8 cellular contexts compared by ENCODE assay signal in genomic region chr5:59040007-59040803, GRCh38.
DNase-seq lines count a peak whose midpoint lies in the region; ATAC-seq, FAIRE-seq and TF ChIP-seq lines count a peak whose summit lies in the region.

No MANE protein-coding gene starts in this region.

- H3K36me3 ChIP-seq in keratinocyte (ENCODE audit: control insufficient read depth in 2 of 2, extremely low read depth in 1 of 2, insufficient read depth in 2 of 2, low read length in 2 of 2) = no peaks in the 10 kb centered on the region
- no peaks in the 10 kb centered on the region for H3K36me3 ChIP-seq in thoracic aorta

- DNase-seq in activated CD8-positive, alpha-beta memory T cell treated with anti-CD3 and anti-CD28 coated beads, Interleukin-2, amount 10 ng/mL, durations not matched to agents 7 days and 5 days = no peak
- DNase-seq in activated CD8-positive, alpha-beta memory T cell treated with anti-CD3 and anti-CD28 coated beads for 24 hours = no peak
- no peak for DNase-seq in activated naive CD8-positive, alpha-beta T cell treated with anti-CD3 and anti-CD28 coated beads, Interleukin-2, amount 50 U/mL, for 24 hours
- DNase-seq in keratinocyte (ENCODE audit: low read depth, low spot score) = no peak
- no peak for DNase-seq in thoracic aorta (ENCODE audit: low spot score)
- no peak for DNase-seq in erythroblast (lab: John Stamatoyannopoulos, UW)
- DNase-seq in NCI-H526 (lab: John Stamatoyannopoulos, UW) = no peak

- H2AFZ ChIP-seq in keratinocyte (ENCODE audit: control insufficient read depth, low read length) = no peak overlapping the region

- dilution Hi-C loops in keratinocyte (cut with MboI; ENCODE audit: extremely low pct_ligation_motif_present, low sequenced_read_pairs) = no loop called here

- no peak overlapping the region for H3K27ac ChIP-seq in keratinocyte (ENCODE audit: control insufficient read depth, insufficient read depth, low read length)
- H3K27ac ChIP-seq in thoracic aorta = peak overlapping the region; percentile 38 to 41

- H3K9me3 Mint-ChIP-seq in activated CD8-positive, alpha-beta memory T cell treated with anti-CD3 and anti-CD28 coated beads, Interleukin-2, amount 10 ng/mL, durations not matched to agents 7 days and 5 days (ENCODE audit: low read depth) = no peaks in the 10 kb centered on the region
- H3K9me3 Mint-ChIP-seq in activated naive CD8-positive, alpha-beta T cell treated with anti-CD3 and anti-CD28 coated beads, Interleukin-2, amount 50 U/mL, for 24 hours = peaks cover 3% of the 10 kb centered on the region

- peaks cover 37% of the 10 kb centered on the region for H3K4me1 ChIP-seq in keratinocyte (ENCODE audit: control insufficient read depth, extremely low read depth, insufficient read depth, low read length)
- peaks cover 10 to 33% of the 10 kb centered on the region in 2 donors for H3K4me1 ChIP-seq in thoracic aorta (ENCODE audit: control insufficient read depth in 1 of 2, low read depth in 2 of 2)

- no peaks in the 10 kb centered on the region for H3K9me1 ChIP-seq in keratinocyte (ENCODE audit: control insufficient read depth, extremely low read depth, insufficient read depth, low read length)

- H3K36me3 Mint-ChIP-seq in activated CD8-positive, alpha-beta memory T cell treated with anti-CD3 and anti-CD28 coated beads, Interleukin-2, amount 10 ng/mL, durations not matched to agents 7 days and 5 days = peaks cover 36% of the 10 kb centered on the region
- peaks cover 24% of the 10 kb centered on the region for H3K36me3 Mint-ChIP-seq in activated naive CD8-positive, alpha-beta T cell treated with anti-CD3 and anti-CD28 coated beads, Interleukin-2, amount 50 U/mL, for 24 hours (ENCODE audit: low read depth)

- H3K9ac ChIP-seq in keratinocyte (ENCODE audit: control insufficient read depth, extremely low read depth, insufficient read depth, low read length) = peak overlapping the region; percentile 71

- no peaks in the 10 kb centered on the region for H4K20me1 ChIP-seq in keratinocyte (ENCODE audit: control insufficient read depth, extremely low read depth, insufficient read depth, low read length)

- H3K4me2 ChIP-seq in keratinocyte (ENCODE audit: control insufficient read depth, extremely low read depth, insufficient read depth, low read depth, low read length) = peak overlapping the region; percentile 72

- H3K4me3 ChIP-seq in keratinocyte (ENCODE audit: control insufficient read depth in 2 of 3, extremely low read depth in 1 of 3, insufficient read depth in 2 of 3, low read depth in 1 of 3, low read length in 3 of 3) (peak overlapping the region in 1 of 3 experiments; percentile 67), thoracic aorta (peak overlapping the region; percentile 74)

- no peak for ATAC-seq in activated CD8-positive, alpha-beta memory T cell treated with anti-CD3 and anti-CD28 coated beads, Interleukin-2, amount 10 ng/mL, durations not matched to agents 7 days and 5 days
- ATAC-seq in activated naive CD8-positive, alpha-beta T cell treated with anti-CD3 and anti-CD28 coated beads, Interleukin-2, amount 50 U/mL, for 24 hours = no peak
- ATAC-seq in thoracic aorta (ENCODE audit: insufficient number of reproducible peaks, low FRiP score, low read depth) (no peak), HG02840 (IDR thresholded peaks at IDR 0.05; ENCODE audit: low FRiP score, unreplicated experiment) (no peak)

- peak overlapping the region; percentile 98 for H3K27ac Mint-ChIP-seq in activated CD8-positive, alpha-beta memory T cell treated with anti-CD3 and anti-CD28 coated beads, Interleukin-2, amount 10 ng/mL, durations not matched to agents 7 days and 5 days
- H3K27ac Mint-ChIP-seq in activated naive CD8-positive, alpha-beta T cell treated with anti-CD3 and anti-CD28 coated beads, Interleukin-2, amount 50 U/mL, for 24 hours = peak overlapping the region; percentile 90

- CTCF ChIA-PET in activated CD8-positive, alpha-beta memory T cell treated with anti-CD3 and anti-CD28 coated beads, Interleukin-2, amount 10 ng/mL, durations not matched to agents 7 days and 5 days (lab: Charles Lee) = interaction anchor here (1.0 to 3.5 kb wide), 9 partner anchors 12 to 134 kb away, joined by 3 to 22 read pairs (median 11); no protein-coding TSS in a partner anchor

- no peaks in the 10 kb centered on the region for H3K27me3 Mint-ChIP-seq in activated CD8-positive, alpha-beta memory T cell treated with anti-CD3 and anti-CD28 coated beads, Interleukin-2, amount 10 ng/mL, durations not matched to agents 7 days and 5 days
- H3K27me3 Mint-ChIP-seq in activated naive CD8-positive, alpha-beta T cell treated with anti-CD3 and anti-CD28 coated beads, Interleukin-2, amount 50 U/mL, for 24 hours = no peaks in the 10 kb centered on the region

- no peak for TF ChIP-seq POLR2A in erythroblast (IDR thresholded peaks at IDR 0.05; ENCODE audit: low read length)

- H3K4me1 Mint-ChIP-seq in activated CD8-positive, alpha-beta memory T cell treated with anti-CD3 and anti-CD28 coated beads, Interleukin-2, amount 10 ng/mL, durations not matched to agents 7 days and 5 days = peaks cover 41% of the 10 kb centered on the region
- peaks cover 52% of the 10 kb centered on the region for H3K4me1 Mint-ChIP-seq in activated naive CD8-positive, alpha-beta T cell treated with anti-CD3 and anti-CD28 coated beads, Interleukin-2, amount 50 U/mL, for 24 hours

- H3K27me3 ChIP-seq in keratinocyte (ENCODE audit: control insufficient read depth, extremely low read depth, insufficient read depth, low read length) (peaks cover 5% of the 10 kb centered on the region), thoracic aorta (replicated peaks; ENCODE audit: insufficient read depth) (no peaks in the 10 kb centered on the region)

- FAIRE-seq in keratinocyte (lab: Jason Lieb, UNC) = no peak

- no peaks in the 10 kb centered on the region for H3K9me3 ChIP-seq in keratinocyte (ENCODE audit: control insufficient read depth, low read depth, low read length)
- no peaks in the 10 kb centered on the region for H3K9me3 ChIP-seq in thoracic aorta

- no peak for TF ChIP-seq CTCF in keratinocyte (optimal IDR thresholded peaks at IDR 0.05 in 1 of 3, IDR thresholded peaks at IDR 0.05 in 1 of 3, conservative IDR thresholded peaks at IDR 0.05 in 1 of 3; ENCODE audit: extremely low read depth in 1 of 3, insufficient read depth in 2 of 3, low read length in 3 of 3)
- no peak for TF ChIP-seq CTCF in thoracic aorta (IDR thresholded peaks at IDR 0.05)

- H3K79me2 ChIP-seq in keratinocyte (ENCODE audit: control insufficient read depth, insufficient read depth, low read length) = no peaks in the 10 kb centered on the region

- peak overlapping the region; percentile 89 for H3K4me3 Mint-ChIP-seq in activated CD8-positive, alpha-beta memory T cell treated with anti-CD3 and anti-CD28 coated beads, Interleukin-2, amount 10 ng/mL, durations not matched to agents 7 days and 5 days
- H3K4me3 Mint-ChIP-seq in activated naive CD8-positive, alpha-beta T cell treated with anti-CD3 and anti-CD28 coated beads, Interleukin-2, amount 50 U/mL, for 24 hours = peak overlapping the region; percentile 86
